Comparison of ENCODE assay signal across 20 cellular contexts in the genomic region with DNA sequence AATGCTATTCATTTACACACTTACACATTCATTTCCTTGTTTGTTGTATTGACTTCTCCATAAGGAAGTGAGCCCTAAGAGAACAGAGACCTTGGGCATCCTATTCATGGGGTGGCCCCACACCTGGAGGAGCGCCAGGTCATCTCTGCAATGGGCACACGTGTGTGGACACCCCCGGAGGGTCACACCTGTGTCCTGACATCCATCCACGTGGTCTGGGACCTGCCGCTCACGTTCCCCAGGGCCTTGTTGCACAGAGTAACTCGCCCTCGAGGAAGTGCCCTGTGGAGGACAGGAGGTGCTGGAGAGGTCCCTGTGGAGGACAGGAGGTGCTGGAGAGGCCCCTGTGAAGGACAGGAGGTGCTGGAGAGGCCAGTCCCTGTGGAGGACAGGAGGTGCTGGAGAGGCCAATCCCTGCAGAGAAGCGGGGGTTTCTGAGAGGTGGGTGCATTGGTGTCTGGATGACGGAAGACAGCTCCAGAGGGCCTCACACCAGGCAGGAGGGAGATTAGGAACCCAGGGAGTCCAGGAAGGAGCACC.
"Had no signal": no experiment of that assay in that cellular context is flagged by ENCODE, and none has a peak within 500 bp of the region (broad histone marks: within the 10 kb centered on the region; RNA-seq: fewer than 3 reads in every experiment).

No MANE protein-coding gene starts in this region.

- DNase-seq: central memory CD4-positive, alpha-beta T cell; cortex of kidney; dorsolateral prefrontal cortex; effector CD8-positive, alpha-beta T cell; foreskin melanocyte; immature natural killer cell; mesenchymal stem cell; stimulated activated CD4-positive, alpha-beta T cell treated with anti-CD3 and anti-CD28 coated beads, Interleukin-1b, Interleukin-23, amount 100 ng/mL, for 48 hours; stimulated activated CD4-positive, alpha-beta T cell treated with anti-CD3 and anti-CD28 coated beads, Interleukin-4, amount 100 ng/mL, for 24 hours; stimulated activated naive B cell treated with anti-CD40 and anti-IgM and Interleukin-4, amounts not matched to agents 10 μg/mL and 1 μg/mL and 100 μg/mL, for 72 hours; stimulated activated naive CD8-positive, alpha-beta T cell treated with anti-CD3 and anti-CD28 coated beads, Interleukin-15, amount 100 ng/mL, for 72 hours; testis had no signal

- H3K4me1 ChIP-seq: left lung, testis had no signal

- ATAC-seq: left lung; naive thymus-derived CD8-positive, alpha-beta T cell; right cardiac atrium; stimulated activated naive B cell treated with anti-CD40 and anti-IgM and Interleukin-4, amounts not matched to agents 10 μg/mL and 1 μg/mL and 100 μg/mL, for 72 hours; stimulated activated naive CD8-positive, alpha-beta T cell treated with anti-CD3 and anti-CD28 coated beads, Interleukin-15, amount 100 ng/mL, for 72 hours had no signal

- H3K27me3 ChIP-seq: dorsolateral prefrontal cortex, left lung, ovary, testis, tibial nerve had no signal

- H3K4me3 Mint-ChIP-seq: immature natural killer cell; naive thymus-derived CD8-positive, alpha-beta T cell; stimulated activated naive B cell treated with anti-CD40 and anti-IgM and Interleukin-4, amounts not matched to agents 10 μg/mL and 1 μg/mL and 100 μg/mL, for 72 hours; stimulated activated naive CD8-positive, alpha-beta T cell treated with anti-CD3 and anti-CD28 coated beads, Interleukin-15, amount 100 ng/mL, for 72 hours had no signal

- H3K9me3 Mint-ChIP-seq: immature natural killer cell had no signal

- H3K27ac ChIP-seq: dorsolateral prefrontal cortex, left lung, ovary, testis, tibial nerve had no signal

- H3K4me1 Mint-ChIP-seq: immature natural killer cell; naive thymus-derived CD8-positive, alpha-beta T cell; stimulated activated naive CD8-positive, alpha-beta T cell treated with anti-CD3 and anti-CD28 coated beads, Interleukin-15, amount 100 ng/mL, for 72 hours had no signal

- H3K36me3 Mint-ChIP-seq: immature natural killer cell had no signal

- H3K9me3 ChIP-seq: ovary, testis had no signal

- H3K36me3 ChIP-seq: left lung, ovary, tibial nerve had no signal

- H3K27me3 Mint-ChIP-seq: progenitor cell of endocrine pancreas; stimulated activated naive CD8-positive, alpha-beta T cell treated with anti-CD3 and anti-CD28 coated beads, Interleukin-15, amount 100 ng/mL, for 72 hours had no signal

- H3K4me3 ChIP-seq: dorsolateral prefrontal cortex, left lung, lung, ovary, smooth muscle cell, testis, tibial nerve had no signal

- H3K27ac Mint-ChIP-seq: immature natural killer cell; naive thymus-derived CD8-positive, alpha-beta T cell; progenitor cell of endocrine pancreas; stimulated activated naive B cell treated with anti-CD40 and anti-IgM and Interleukin-4, amounts not matched to agents 10 μg/mL and 1 μg/mL and 100 μg/mL, for 72 hours; stimulated activated naive CD8-positive, alpha-beta T cell treated with anti-CD3 and anti-CD28 coated beads, Interleukin-15, amount 100 ng/mL, for 72 hours had no signal
